Comparison of ENCODE assay signal across 17 cellular contexts in genomic region chr15:60090747-60091146, GRCh38.
A peak's percentile ranks its signal among the peaks of the same experiment; 100 is the strongest.
DNase-seq lines count a peak whose midpoint lies in the region; ATAC-seq and TF ChIP-seq lines count a peak whose summit lies in the region.
"Had no signal": no experiment of that assay in that cellular context is flagged by ENCODE, and none has a peak within 500 bp of the region (broad histone marks: within the 10 kb centered on the region; RNA-seq: fewer than 3 reads in every experiment).

No MANE protein-coding gene starts in this region.

- H3K36me3 Mint-ChIP-seq in activated T-helper 1 cell treated with anti-CD3 and anti-CD28 coated beads, Interleukin-12 subunit alpha, Interleukin-12 subunit beta, Interleukin-2, Interleukin-4 antibody, amounts not matched to agents 30 ng/mL and 10 ng/mL and 1 ng/mL, durations not matched to agents 14 hours and 24 hours and 36 hours (ENCODE audit: low read depth): no peaks in the 10 kb centered on the region

- H2AFZ ChIP-seq in PC-3 (ENCODE audit: low read length): no peak overlapping the region
- H2AFZ ChIP-seq in mesenchymal stem cell (ENCODE audit: low read depth, low read length): no peak overlapping the region

- no peaks in the 10 kb centered on the region for H3K79me2 ChIP-seq in PC-3 (ENCODE audit: low read length)

- ATAC-seq in PC-3 (peak; percentile 12; the same call in 1 of the 2 replicates), upper lobe of left lung (ENCODE audit: low FRiP score in 2 of 2) (no peak)
- ATAC-seq: activated CD8-positive, alpha-beta T cell treated with anti-CD3 and anti-CD28 coated beads for 36 hours had no signal

- POLR2A ChIA-PET in PC-3 (lab: Charles Lee; ENCODE audit: unreplicated experiment): no interaction called here

- no peaks in the 10 kb centered on the region for H3K9me2 ChIP-seq in PC-3 (replicated peaks; ENCODE audit: low read length)

- H3K9me3 ChIP-seq in PC-3 (ENCODE audit: low read length) (no peaks in the 10 kb centered on the region), mesenchymal stem cell (ENCODE audit: control insufficient read depth, low read length) (no peaks in the 10 kb centered on the region), upper lobe of left lung (no peaks in the 10 kb centered on the region)
- H3K9me3 ChIP-seq: HAP-1, left ventricle myocardium inferior had no signal

- H3K4me3 ChIP-seq in PC-3 (ENCODE audit: low read length): no peak overlapping the region
- H3K4me3 ChIP-seq in choroid plexus epithelial cell (ENCODE audit: low read depth, low read length): no peak overlapping the region
- H3K4me3 ChIP-seq in mesenchymal stem cell (ENCODE audit: insufficient read depth in 1 of 2, low read depth in 1 of 2, low read length in 2 of 2): peak overlapping the region in 1 of 2 experiments; percentile 15
- H3K4me3 ChIP-seq in upper lobe of left lung: no peak overlapping the region
- H3K4me3 ChIP-seq: HAP-1, left ventricle myocardium inferior had no signal

- H3K4me2 ChIP-seq in PC-3 (ENCODE audit: low read length) (peak overlapping the region; percentile 67), mesenchymal stem cell (ENCODE audit: low read length, poor library complexity, severe bottlenecking) (no peak overlapping the region)

- no peak overlapping the region for H2BK12ac ChIP-seq in mesenchymal stem cell (ENCODE audit: low read length in 2 of 2)

- H3K18ac ChIP-seq in mesenchymal stem cell (ENCODE audit: low read depth in 1 of 2, low read length in 2 of 2): no peak overlapping the region

- no TSS peak for BruUV-seq in PC-3 (replicated peaks; lab: Mats Ljungman, UMichigan)

- H2AK5ac ChIP-seq in mesenchymal stem cell (ENCODE audit: low read length, severe bottlenecking): no peak overlapping the region

- no peak overlapping the region for H2BK5ac ChIP-seq in mesenchymal stem cell (ENCODE audit: low read depth, low read length, poor library complexity, severe bottlenecking)

- no peaks in the 10 kb centered on the region for H3K4me1 Mint-ChIP-seq in activated T-helper 1 cell treated with anti-CD3 and anti-CD28 coated beads, Interleukin-12 subunit alpha, Interleukin-12 subunit beta, Interleukin-2, Interleukin-4 antibody, amounts not matched to agents 30 ng/mL and 10 ng/mL and 1 ng/mL, durations not matched to agents 14 hours and 24 hours and 36 hours (ENCODE audit: low read depth)
- H3K4me1 Mint-ChIP-seq: central memory CD8-positive, alpha-beta T cell had no signal

- TF ChIP-seq POLR2A in upper lobe of left lung (IDR thresholded peaks at IDR 0.05): no peak

- H3K4me1 ChIP-seq in PC-3 (ENCODE audit: insufficient read depth, low read length) (peaks cover 55% of the 10 kb centered on the region), mesenchymal stem cell (ENCODE audit: control insufficient read depth, insufficient read depth, low read depth, low read length) (peaks cover 2% of the 10 kb centered on the region), upper lobe of left lung (peaks cover 0 to 10% (median 2%) of the 10 kb centered on the region in 4 donors)
- H3K4me1 ChIP-seq: HAP-1, left ventricle myocardium inferior had no signal

- no peaks in the 10 kb centered on the region for H3K9me3 Mint-ChIP-seq in activated T-helper 1 cell treated with anti-CD3 and anti-CD28 coated beads, Interleukin-12 subunit alpha, Interleukin-12 subunit beta, Interleukin-2, Interleukin-4 antibody, amounts not matched to agents 30 ng/mL and 10 ng/mL and 1 ng/mL, durations not matched to agents 14 hours and 24 hours and 36 hours
- H3K9me3 Mint-ChIP-seq: activated CD8-positive, alpha-beta T cell treated with anti-CD3 and anti-CD28 coated beads for 36 hours; central memory CD8-positive, alpha-beta T cell; stimulated activated naive CD8-positive, alpha-beta T cell treated with anti-CD3 and anti-CD28 coated beads, Interleukin-15, Interleukin-2, amounts not matched to agents 100 ng/mL and 50 ng/mL, for 24 hours had no signal

- no peak overlapping the region for H2BK15ac ChIP-seq in mesenchymal stem cell (ENCODE audit: low read depth, poor library complexity, severe bottlenecking)

- H3K9ac ChIP-seq in PC-3 (ENCODE audit: low read length) (no peak overlapping the region), mesenchymal stem cell (ENCODE audit: low read length) (peak overlapping the region; percentile 16)

- no peak overlapping the region for H4K91ac ChIP-seq in mesenchymal stem cell (ENCODE audit: low read length)

- no peak for TF ChIP-seq EP300 in upper lobe of left lung (IDR thresholded peaks at IDR 0.05)

- peaks cover 4% of the 10 kb centered on the region for H3F3A ChIP-seq in PC-3 (ENCODE audit: low read length, unreplicated experiment)

- DNase-seq in PC-3 (no peak), choroid plexus epithelial cell (ENCODE audit: low read depth) (peak; percentile 32), mesenchymal stem cell (no peak), upper lobe of left lung (no peak), DMS153 (lab: John Stamatoyannopoulos, UW) (no peak)
- DNase-seq in stimulated activated CD4-positive, alpha-beta T cell treated with anti-CD3 and anti-CD28 coated beads, Interleukin-4, amount 100 ng/mL, for 4 hours: no peak
- DNase-seq in activated T-helper 1 cell treated with anti-CD3 and anti-CD28 coated beads, Interleukin-12 subunit alpha, Interleukin-12 subunit beta, Interleukin-2, Interleukin-4 antibody, amounts not matched to agents 30 ng/mL and 10 ng/mL and 1 ng/mL, durations not matched to agents 14 hours and 24 hours and 36 hours (ENCODE audit: low spot score): no peak
- DNase-seq: activated CD4-positive, CD25-positive, alpha-beta regulatory T cell; activated CD8-positive, alpha-beta T cell treated with anti-CD3 and anti-CD28 coated beads for 36 hours; DMS 273 treated with DMSO at 0.1 percent for 48 hours; left ventricle myocardium inferior; MV-4-11; SHP77; stimulated activated CD4-positive, alpha-beta T cell treated with anti-CD3 and anti-CD28 coated beads, Interleukin-12 subunit alpha, Interleukin-12 subunit beta, amount 100 ng/mL, for 4 hours had no signal

- no peak overlapping the region for H3K14ac ChIP-seq in mesenchymal stem cell (ENCODE audit: low read length in 2 of 2)

- peak overlapping the region; percentile 76 for H3K27ac ChIP-seq in PC-3 (ENCODE audit: low read length)
- no peak overlapping the region for H3K27ac ChIP-seq in mesenchymal stem cell (ENCODE audit: low read length, poor library complexity, severe bottlenecking)
- H3K27ac ChIP-seq in upper lobe of left lung: peak overlapping the region; percentile 16 to 70 (median 33)
- H3K27ac ChIP-seq: left ventricle myocardium inferior had no signal

- H3K4ac ChIP-seq in mesenchymal stem cell (ENCODE audit: low read depth in 1 of 2, low read length in 2 of 2): no peak overlapping the region

- H3K79me1 ChIP-seq in mesenchymal stem cell (replicated peaks; ENCODE audit: low read length, poor library complexity, severe bottlenecking): no peaks in the 10 kb centered on the region

- H3K27me3 Mint-ChIP-seq in activated T-helper 1 cell treated with anti-CD3 and anti-CD28 coated beads, Interleukin-12 subunit alpha, Interleukin-12 subunit beta, Interleukin-2, Interleukin-4 antibody, amounts not matched to agents 30 ng/mL and 10 ng/mL and 1 ng/mL, durations not matched to agents 14 hours and 24 hours and 36 hours (ENCODE audit: insufficient read depth): peaks cover 16% of the 10 kb centered on the region

- intact Hi-C loops in PC-3 (cut with micrococcal nuclease): no loop called here
- intact Hi-C loops in activated T-helper 1 cell treated with anti-CD3 and anti-CD28 coated beads, Interleukin-12 subunit alpha, Interleukin-12 subunit beta, Interleukin-2, Interleukin-4 antibody, amounts not matched to agents 30 ng/mL and 10 ng/mL and 1 ng/mL, durations not matched to agents 14 hours and 24 hours and 36 hours (cut with micrococcal nuclease): no loop called here

- no peaks in the 10 kb centered on the region for H3K36me3 ChIP-seq in PC-3 (ENCODE audit: low read depth, low read length)
- no peaks in the 10 kb centered on the region for H3K36me3 ChIP-seq in mesenchymal stem cell (ENCODE audit: control insufficient read depth in 1 of 2, insufficient read depth in 2 of 2, low read depth in 1 of 2, low read length in 2 of 2)
- no peaks in the 10 kb centered on the region for H3K36me3 ChIP-seq in upper lobe of left lung
- H3K36me3 ChIP-seq: HAP-1, left ventricle myocardium inferior had no signal

- TF ChIP-seq CTCF in PC-3 (conservative IDR thresholded peaks at IDR 0.05; ENCODE audit: low read depth, low read length): no peak
- TF ChIP-seq CTCF in choroid plexus epithelial cell (conservative IDR thresholded peaks at IDR 0.05; ENCODE audit: low read depth, low read length): no peak
- no peak for TF ChIP-seq CTCF in upper lobe of left lung (IDR thresholded peaks at IDR 0.05)

- H4K20me1 ChIP-seq in PC-3 (ENCODE audit: low read length): no peaks in the 10 kb centered on the region

- CTCF ChIA-PET in PC-3 (lab: Charles Lee): interaction anchor here (0.6 kb wide), 1 partner anchor 11 kb away, joined by 3 read pairs; no protein-coding TSS in a partner anchor

- H3K27me3 ChIP-seq in PC-3 (ENCODE audit: low read length): no peaks in the 10 kb centered on the region
- H3K27me3 ChIP-seq in mesenchymal stem cell (ENCODE audit: control insufficient read depth in 1 of 2, insufficient read depth in 1 of 2, low read length in 2 of 2): peaks cover 0 to 5% of the 10 kb centered on the region in 2 experiments
- no peaks in the 10 kb centered on the region for H3K27me3 ChIP-seq in upper lobe of left lung

- no peak overlapping the region for H3K27ac Mint-ChIP-seq in activated T-helper 1 cell treated with anti-CD3 and anti-CD28 coated beads, Interleukin-12 subunit alpha, Interleukin-12 subunit beta, Interleukin-2, Interleukin-4 antibody, amounts not matched to agents 30 ng/mL and 10 ng/mL and 1 ng/mL, durations not matched to agents 14 hours and 24 hours and 36 hours
- H3K27ac Mint-ChIP-seq: activated CD8-positive, alpha-beta T cell treated with anti-CD3 and anti-CD28 coated beads for 36 hours; stimulated activated naive CD8-positive, alpha-beta T cell treated with anti-CD3 and anti-CD28 coated beads, Interleukin-15, Interleukin-2, amounts not matched to agents 100 ng/mL and 50 ng/mL, for 24 hours had no signal

- WGBS in mesenchymal stem cell: 46% methylated on average over 3 of the region's 3 CpGs
- 51 to 60% methylated on average over 3 of the region's 3 CpGs for whole genome bisulfite sequencing in upper lobe of left lung, 2 donors

- no peak overlapping the region for H3K23ac ChIP-seq in mesenchymal stem cell (ENCODE audit: low read length in 2 of 2)

- H3K4me3 Mint-ChIP-seq in activated T-helper 1 cell treated with anti-CD3 and anti-CD28 coated beads, Interleukin-12 subunit alpha, Interleukin-12 subunit beta, Interleukin-2, Interleukin-4 antibody, amounts not matched to agents 30 ng/mL and 10 ng/mL and 1 ng/mL, durations not matched to agents 14 hours and 24 hours and 36 hours: no peak overlapping the region
- H3K4me3 Mint-ChIP-seq: activated CD8-positive, alpha-beta T cell treated with anti-CD3 and anti-CD28 coated beads for 36 hours; central memory CD8-positive, alpha-beta T cell; stimulated activated naive CD8-positive, alpha-beta T cell treated with anti-CD3 and anti-CD28 coated beads, Interleukin-15, Interleukin-2, amounts not matched to agents 100 ng/mL and 50 ng/mL, for 24 hours had no signal

- H2BK120ac ChIP-seq in mesenchymal stem cell (ENCODE audit: low read depth, low read length): no peak overlapping the region

- no peak overlapping the region for H4K8ac ChIP-seq in mesenchymal stem cell (ENCODE audit: low read length)
